12 cellular contexts compared by ENCODE assay signal in the genomic region with DNA sequence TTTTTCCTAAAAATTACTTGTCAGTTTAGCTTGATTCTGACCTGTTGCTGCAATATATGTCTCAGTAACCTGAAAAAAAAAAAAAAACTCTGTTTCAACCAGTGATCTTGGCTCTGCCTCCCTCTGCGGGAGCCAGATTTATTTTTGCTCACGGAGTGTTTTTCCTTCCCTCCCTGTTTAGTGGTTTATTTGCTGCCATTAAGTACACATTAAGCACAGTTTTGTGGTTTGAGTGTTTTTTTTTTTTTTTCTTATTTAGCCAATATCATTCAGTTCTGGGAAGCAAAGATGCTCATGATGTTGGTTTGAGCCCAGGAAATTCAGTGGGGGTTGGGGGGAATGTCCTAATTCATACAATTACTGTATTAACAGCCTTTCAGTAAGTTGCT.
DNase-seq lines count a peak whose midpoint lies in the region; ATAC-seq and TF ChIP-seq lines count a peak whose summit lies in the region.
"Had no signal": no experiment of that assay in that cellular context is flagged by ENCODE, and none has a peak within 500 bp of the region (broad histone marks: within the 10 kb centered on the region; RNA-seq: fewer than 3 reads in every experiment).

No MANE protein-coding gene starts in this region.

- H3K4me3 ChIP-seq in HFF-Myc (replicated peaks; ENCODE audit: low read depth, low read length) (no peak overlapping the region), choroid plexus epithelial cell (ENCODE audit: low read depth, low read length) (no peak overlapping the region), uterus (no peak overlapping the region)

- H3K9me3 ChIP-seq in uterus = no peaks in the 10 kb centered on the region

- peak overlapping the region; percentile 57 to 61 for H3K27ac ChIP-seq in uterus

- H3K27me3 ChIP-seq in uterus = no peaks in the 10 kb centered on the region

- intact Hi-C loops in uterus (cut with DNase I; ENCODE audit: low total_unique reads) = no loop called here

- no peaks in the 10 kb centered on the region for H3K4me1 ChIP-seq in uterus

- no peaks in the 10 kb centered on the region for H3K36me3 ChIP-seq in uterus

- no peak for ATAC-seq in GM21723 (IDR thresholded peaks at IDR 0.05; ENCODE audit: unreplicated experiment)
- no peak for ATAC-seq in HG03520 (IDR thresholded peaks at IDR 0.05; ENCODE audit: unreplicated experiment)
- ATAC-seq: HCT116 had no signal

- DNase-seq in HFF-Myc (ENCODE audit: extremely low read depth, low read depth) = peak; percentile 46
- peak; percentile 65 for DNase-seq in choroid plexus epithelial cell (ENCODE audit: low read depth)
- DNase-seq in left kidney (ENCODE audit: low read depth, low spot score) = peak; percentile 11
- peak; percentile 41 to 42 for DNase-seq in uterus
- DNase-seq in stimulated activated CD4-positive, alpha-beta T cell treated with anti-CD3 and anti-CD28 coated beads, Interleukin-1b, Interleukin-23, amount 100 ng/mL, for 48 hours = no peak
- DNase-seq: activated CD4-positive, alpha-beta T cell treated with anti-CD3 and anti-CD28 coated beads for 48 hours; activated T-cell treated with anti-CD3 and anti-CD28 coated beads, Interleukin-2, amount 50 U/mL, for 1 hour; NCI-H2227 treated with DMSO at 0.1 percent for 48 hours; stimulated activated CD4-positive, alpha-beta T cell treated with anti-CD3 and anti-CD28 coated beads, Interleukin-4, amount 100 ng/mL, for 4 hours had no signal

- no peak for TF ChIP-seq POLR2A in uterus (IDR thresholded peaks at IDR 0.05)

- TF ChIP-seq CTCF in HFF-Myc (IDR thresholded peaks at IDR 0.05; ENCODE audit: low read depth, low read length, missing control alignments) (no peak), choroid plexus epithelial cell (conservative IDR thresholded peaks at IDR 0.05; ENCODE audit: low read depth, low read length) (peak; percentile 15), uterus (IDR thresholded peaks at IDR 0.05) (no peak)
